Comparison of ENCODE assay signal across 19 cellular contexts in genomic region chr2:10151462-10151861, GRCh38.
"Had no signal": no experiment of that assay in that cellular context is flagged by ENCODE, and none has a peak within 500 bp of the region (broad histone marks: within the 10 kb centered on the region; RNA-seq: fewer than 3 reads in every experiment).

No MANE protein-coding gene starts in this region.

- H3K9me3 ChIP-seq: SK-N-SH had no signal

- DNase-seq: KBM-7, MV-4-11, NCI-H1048, NCI-H1105, NCI-H1417, NCI-H1436 treated with DMSO at 0.1 percent for 48 hours, NCI-H1694, NCI-H187 treated with DMSO at 0.1 percent for 48 hours, NCI-H2029 treated with DMSO at 0.1 percent for 48 hours, NCI-H2107, NCI-H226, NCI-H446, NCI-H510A, NCI-H524 treated with DMSO at 0.1 percent for 48 hours, NCI-H69, NCI-H774, RPMI8226, SHP77, SK-N-SH had no signal
